Comparison of ENCODE assay signal across 1 cellular context in genomic region chr1:209896346-209896745, GRCh38.
TF ChIP-seq lines count a peak whose summit lies in the region.

No MANE protein-coding gene starts in this region.

TF ChIP-seq in SK-N-SH treated with all-trans-retinoic acid at 6 μM for 48 hours, 23 proteins besides CTCF, POLR2A, EP300 and RAD21 (continued from another document):
- TF ChIP-seq TSHZ2 (CRISPR knock-in tag; IDR thresholded peaks at IDR 0.05) (no peak), PATZ1 (CRISPR knock-in tag; IDR thresholded peaks at IDR 0.05; ENCODE audit: borderline replicate concordance) (no peak), ZNF70 (CRISPR knock-in tag; IDR thresholded peaks at IDR 0.05) (no peak), TCF4 (CRISPR knock-in tag; IDR thresholded peaks at IDR 0.05; ENCODE audit: borderline replicate concordance) (no peak), ZC3H10 (CRISPR knock-in tag; IDR thresholded peaks at IDR 0.05) (no peak), GLIS3 (CRISPR knock-in tag; IDR thresholded peaks at IDR 0.05) (no peak)
